In genomic region chr17:61814485-61814884, GRCh38 we compare ENCODE assay signal across 11 cellular contexts.
"Had no signal": no experiment of that assay in that cellular context is flagged by ENCODE, and none has a peak within 500 bp of the region (broad histone marks: within the 10 kb centered on the region; RNA-seq: fewer than 3 reads in every experiment).

No MANE protein-coding gene starts in this region.

- H2AFZ ChIP-seq: GM23338 had no signal

- H3K4me2 ChIP-seq: GM23338, KMS-11 had no signal

- H3K4me3 ChIP-seq: GM23338, HAP-1 had no signal

- DNase-seq: H7, HFFc6, IMR-90, KBM-7 had no signal

- H3K9me3 ChIP-seq: HAP-1 had no signal

- FAIRE-seq: H1, HepG2 had no signal

- ATAC-seq: GM23338, HCT116, HepG2 had no signal

- H3K27ac ChIP-seq: HL-60, KMS-11 had no signal

- H3K9ac ChIP-seq: KMS-11 had no signal
